ENCODE assay signal across 22 cellular contexts in genomic region chr6:70183512-70183911, GRCh38.
DNase-seq lines count a peak whose midpoint lies in the region; ATAC-seq and TF ChIP-seq lines count a peak whose summit lies in the region.
"Had no signal": no experiment of that assay in that cellular context is flagged by ENCODE, and none has a peak within 500 bp of the region (broad histone marks: within the 10 kb centered on the region; RNA-seq: fewer than 3 reads in every experiment).

No MANE protein-coding gene starts in this region.

- H3K27ac Mint-ChIP-seq in type B pancreatic cell = peak overlapping the region; percentile 12
- H3K27ac Mint-ChIP-seq: CD14-positive monocyte; CD4-positive, alpha-beta T cell; CD8-positive, alpha-beta memory T cell; GM23338; H9 had no signal

- DNase-seq in NCI-H2171 treated with DMSO at 0.1 percent for 48 hours (lab: John Stamatoyannopoulos, UW) (peak; percentile 50), NCI-H2171 (lab: John Stamatoyannopoulos, UW) (no peak), type B pancreatic cell (ENCODE audit: extremely low spot score, unreplicated experiment) (no peak)
- DNase-seq in activated naive CD4-positive, alpha-beta T cell (lab: John Stamatoyannopoulos, UW) = no peak
- DNase-seq: 8988T; ACHN; AML-193; BE2C; CD4-positive, alpha-beta T cell; CD8-positive, alpha-beta memory T cell; DMS 273 treated with DMSO at 0.1 percent for 48 hours; DMS79; EL; GDM1; H9 had no signal

- no peaks in the 10 kb centered on the region for H3K27me3 Mint-ChIP-seq in type B pancreatic cell
- H3K27me3 Mint-ChIP-seq: CD4-positive, alpha-beta T cell had no signal

- H3K79me2 ChIP-seq in neural cell (replicated peaks; ENCODE audit: insufficient read depth, low read length) = no peaks in the 10 kb centered on the region

- no peaks in the 10 kb centered on the region for H3K36me3 Mint-ChIP-seq in type B pancreatic cell
- H3K36me3 Mint-ChIP-seq: CD14-positive monocyte; CD8-positive, alpha-beta memory T cell had no signal

- H3K9me3 ChIP-seq in neural cell (ENCODE audit: low read length) = no peaks in the 10 kb centered on the region
- H3K9me3 ChIP-seq: A549, BE2C had no signal

- H3K36me3 ChIP-seq in neural cell (ENCODE audit: insufficient read depth, low read length) = no peaks in the 10 kb centered on the region
- H3K36me3 ChIP-seq: BE2C; BLaER1 treated with 17β-estradiol and CSF1 and Interleukin-3, amounts not matched to agents 10 nM and 100 nM had no signal

- no peaks in the 10 kb centered on the region for H3K9me3 Mint-ChIP-seq in type B pancreatic cell
- H3K9me3 Mint-ChIP-seq: CD4-positive, alpha-beta T cell; CD8-positive, alpha-beta memory T cell had no signal

- no peaks in the 10 kb centered on the region for H4K20me1 ChIP-seq in neural cell (ENCODE audit: insufficient read depth)
- H4K20me1 ChIP-seq: BLaER1 treated with 17β-estradiol and CSF1 and Interleukin-3, amounts not matched to agents 10 nM and 100 nM had no signal

- ATAC-seq in HG02642 (IDR thresholded peaks at IDR 0.05; ENCODE audit: poor library complexity, unreplicated experiment) = no peak
- ATAC-seq: A549, GM23338, HCT116 had no signal

- no peaks in the 10 kb centered on the region for H3K27me3 ChIP-seq in neural cell (ENCODE audit: insufficient read depth, low read depth, low read length)
- H3K27me3 ChIP-seq: BE2C; BLaER1 treated with 17β-estradiol and CSF1 and Interleukin-3, amounts not matched to agents 10 nM and 100 nM had no signal

- no peak overlapping the region for H3K4me3 Mint-ChIP-seq in type B pancreatic cell
- H3K4me3 Mint-ChIP-seq: CD14-positive monocyte; CD4-positive, alpha-beta T cell; CD8-positive, alpha-beta memory T cell; GM23338; H9 had no signal

- peaks cover 3% of the 10 kb centered on the region for H3F3A ChIP-seq in neural cell (ENCODE audit: insufficient read depth, low read length, poor library complexity, severe bottlenecking)

- TF ChIP-seq CTCF in neural cell (IDR thresholded peaks at IDR 0.05; ENCODE audit: poor library complexity, severe bottlenecking) = no peak
- TF ChIP-seq CTCF in type B pancreatic cell (conservative IDR thresholded peaks at IDR 0.05) = no peak

- peak overlapping the region; percentile 2 for H3K4me3 ChIP-seq in neural cell (ENCODE audit: low read length)
- H3K4me3 ChIP-seq: A549; BLaER1 treated with 17β-estradiol and CSF1 and Interleukin-3, amounts not matched to agents 10 nM and 100 nM; GM23338 had no signal

- peak overlapping the region; percentile 73 for H3K27ac ChIP-seq in neural cell (ENCODE audit: low read length)
- H3K27ac ChIP-seq: A549; BLaER1 treated with 17β-estradiol and CSF1 and Interleukin-3, amounts not matched to agents 10 nM and 100 nM had no signal

- no peaks in the 10 kb centered on the region for H3K4me1 Mint-ChIP-seq in type B pancreatic cell (ENCODE audit: unreplicated experiment)
- H3K4me1 Mint-ChIP-seq: CD14-positive monocyte; CD8-positive, alpha-beta memory T cell; GM23338; H9 had no signal

- no peak overlapping the region for H3K9ac ChIP-seq in neural cell (ENCODE audit: low read length)
- H3K9ac ChIP-seq: BLaER1 treated with 17β-estradiol and CSF1 and Interleukin-3, amounts not matched to agents 10 nM and 100 nM had no signal

- TF ChIP-seq RAD21 in neural cell (conservative IDR thresholded peaks at IDR 0.05) = no peak

- TF ChIP-seq EP300 in neural cell (conservative IDR thresholded peaks at IDR 0.05; ENCODE audit: poor library complexity, severe bottlenecking) = peak; percentile 80

- no peaks in the 10 kb centered on the region for H3K9me2 ChIP-seq in neural cell (ENCODE audit: insufficient read depth, low read length)

- H2AFZ ChIP-seq in neural cell (ENCODE audit: low read depth, low read length) = no peak overlapping the region
- H2AFZ ChIP-seq: GM23338 had no signal

- H3K4me2 ChIP-seq in neural cell (ENCODE audit: low read length) = no peak overlapping the region
- H3K4me2 ChIP-seq: A549; BLaER1 treated with 17β-estradiol and CSF1 and Interleukin-3, amounts not matched to agents 10 nM and 100 nM; GM23338 had no signal

TF ChIP-seq in neural cell, 6 proteins besides CTCF, POLR2A, EP300 and RAD21:
- TF ChIP-seq TAF1 (IDR thresholded peaks at IDR 0.05; ENCODE audit: low read depth) (no peak), POLR2AphosphoS5 (IDR thresholded peaks at IDR 0.05) (peak; percentile 64), SMC3 (conservative IDR thresholded peaks at IDR 0.05; ENCODE audit: poor library complexity) (no peak), REST (IDR thresholded peaks at IDR 0.05; ENCODE audit: borderline replicate concordance) (peak; percentile 74), MXI1 (conservative IDR thresholded peaks at IDR 0.05; ENCODE audit: poor library complexity, severe bottlenecking) (no peak), EZH2 (IDR thresholded peaks at IDR 0.05; ENCODE audit: borderline replicate concordance, insufficient read depth, low read length, poor library complexity, severe bottlenecking) (no peak)
TF ChIP-seq in neural cell: peak in this region for 2.
